ENCODE assay signal across 8 cellular contexts in genomic region chr7:143008007-143008901, GRCh38.
DNase-seq lines count a peak whose midpoint lies in the region; ATAC-seq and TF ChIP-seq lines count a peak whose summit lies in the region.

No MANE protein-coding gene starts in this region.

- peak; percentile 87 for ATAC-seq in HG02571 (IDR thresholded peaks at IDR 0.05; ENCODE audit: unreplicated experiment)

- TF ChIP-seq CTCF in NB4 (IDR thresholded peaks at IDR 0.05; ENCODE audit: low read depth, low read length) (peak; percentile 98), astrocyte of the cerebellum (IDR thresholded peaks at IDR 0.05; ENCODE audit: low read depth, low read length, missing control alignments) (peak; percentile 97)

- H3K4me3 ChIP-seq in NB4 (ENCODE audit: low read depth, low read length): no peak overlapping the region
- no peak overlapping the region for H3K4me3 ChIP-seq in astrocyte of the cerebellum (ENCODE audit: low read depth, low read length)

- in situ Hi-C loops in astrocyte of the cerebellum (cut with HindIII; ENCODE audit: low sequenced_read_pairs): no loop called here

- DNase-seq in NCI-H2196 (lab: John Stamatoyannopoulos, UW; ENCODE audit: unreplicated experiment): peak; percentile 71
- no peak for DNase-seq in NCI-H2196 treated with DMSO at 0.1 percent for 48 hours (lab: John Stamatoyannopoulos, UW; ENCODE audit: unreplicated experiment)
- DNase-seq in NB4 (ENCODE audit: low read depth): peak; percentile 82
- peak; percentile 77 for DNase-seq in T-helper 9 cell
- peak; percentile 35 for DNase-seq in astrocyte of the cerebellum (ENCODE audit: low read depth)
- peak in 50 of 51 donors; percentile 11 to 84 (median 51) for DNase-seq in hypothalamus (lab: John Stamatoyannopoulos, UW)
- peak; percentile 66 to 82 for DNase-seq in stimulated activated CD4-positive, alpha-beta T cell treated with anti-CD3 and anti-CD28 coated beads, Interleukin-12 subunit alpha, Interleukin-12 subunit beta, amount 100 ng/mL, for 24 hours (ENCODE audit: low read depth in 2 of 2)

- TF ChIP-seq POLR2A in NB4 (IDR thresholded peaks at IDR 0.05; ENCODE audit: extremely low read depth, insufficient read length): no peak
